1 cellular context compared by ENCODE assay signal in the genomic region with DNA sequence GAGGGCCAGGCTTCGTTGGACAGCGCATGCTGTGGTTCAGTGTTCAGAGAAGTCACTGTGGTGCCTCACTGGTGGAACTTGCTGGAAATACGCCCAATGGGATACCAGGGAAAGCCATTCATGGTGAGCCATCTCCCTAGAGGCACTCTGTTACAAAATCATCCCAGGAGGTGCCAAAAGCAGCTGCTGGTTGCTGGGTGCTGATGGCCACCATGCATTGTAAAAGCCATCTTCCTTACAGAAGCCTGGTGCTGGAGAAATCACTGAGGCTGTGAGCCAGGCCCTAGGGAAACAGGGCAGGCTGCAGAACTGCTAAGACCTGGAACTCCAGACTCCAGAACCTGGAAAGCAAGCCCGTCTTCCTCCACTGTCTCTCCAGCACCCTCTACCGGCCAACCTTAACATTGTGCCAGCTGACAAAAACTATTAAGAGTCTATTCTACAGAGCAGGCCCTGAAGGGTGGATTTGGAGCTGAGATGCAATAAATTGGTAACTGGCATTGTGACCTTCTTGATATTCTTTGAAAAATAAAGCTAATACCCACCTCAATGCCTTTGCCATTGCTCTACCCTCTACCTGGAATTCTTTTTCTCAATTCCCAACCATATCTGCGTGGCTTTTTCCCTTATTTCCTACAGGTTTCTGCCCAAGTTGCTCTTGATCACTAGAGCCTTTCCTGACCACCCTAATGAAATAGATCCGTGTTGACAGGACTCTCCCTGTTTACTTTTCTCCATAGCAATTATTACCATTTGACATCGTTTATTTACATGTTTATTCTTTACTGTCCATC.
TF ChIP-seq lines count a peak whose summit lies in the region.

No MANE protein-coding gene starts in this region.

TF ChIP-seq in H1, 55 proteins besides CTCF, POLR2A, EP300 and RAD21:
- no peak for TF ChIP-seq SAP30 (IDR thresholded peaks at IDR 0.05; ENCODE audit: insufficient read depth, insufficient replicate concordance, low read length)
- TF ChIP-seq HDAC6 (IDR thresholded peaks at IDR 0.05; ENCODE audit: low read depth, low read length), result no peak
- TF ChIP-seq CBX5 (IDR thresholded peaks at IDR 0.05; ENCODE audit: low read depth, low read length), result no peak
- no peak for TF ChIP-seq RBBP5 (IDR thresholded peaks at IDR 0.05; ENCODE audit: borderline replicate concordance, low read depth, low read length)
- no peak for TF ChIP-seq PHF8 (conservative IDR thresholded peaks at IDR 0.05; ENCODE audit: low read depth, low read length)
- TF ChIP-seq SP2 (IDR thresholded peaks at IDR 0.05; ENCODE audit: low read length), result no peak
- no peak for TF ChIP-seq MAFK (IDR thresholded peaks at IDR 0.05; ENCODE audit: low read depth, low read length)
- TF ChIP-seq, protein P1, sequence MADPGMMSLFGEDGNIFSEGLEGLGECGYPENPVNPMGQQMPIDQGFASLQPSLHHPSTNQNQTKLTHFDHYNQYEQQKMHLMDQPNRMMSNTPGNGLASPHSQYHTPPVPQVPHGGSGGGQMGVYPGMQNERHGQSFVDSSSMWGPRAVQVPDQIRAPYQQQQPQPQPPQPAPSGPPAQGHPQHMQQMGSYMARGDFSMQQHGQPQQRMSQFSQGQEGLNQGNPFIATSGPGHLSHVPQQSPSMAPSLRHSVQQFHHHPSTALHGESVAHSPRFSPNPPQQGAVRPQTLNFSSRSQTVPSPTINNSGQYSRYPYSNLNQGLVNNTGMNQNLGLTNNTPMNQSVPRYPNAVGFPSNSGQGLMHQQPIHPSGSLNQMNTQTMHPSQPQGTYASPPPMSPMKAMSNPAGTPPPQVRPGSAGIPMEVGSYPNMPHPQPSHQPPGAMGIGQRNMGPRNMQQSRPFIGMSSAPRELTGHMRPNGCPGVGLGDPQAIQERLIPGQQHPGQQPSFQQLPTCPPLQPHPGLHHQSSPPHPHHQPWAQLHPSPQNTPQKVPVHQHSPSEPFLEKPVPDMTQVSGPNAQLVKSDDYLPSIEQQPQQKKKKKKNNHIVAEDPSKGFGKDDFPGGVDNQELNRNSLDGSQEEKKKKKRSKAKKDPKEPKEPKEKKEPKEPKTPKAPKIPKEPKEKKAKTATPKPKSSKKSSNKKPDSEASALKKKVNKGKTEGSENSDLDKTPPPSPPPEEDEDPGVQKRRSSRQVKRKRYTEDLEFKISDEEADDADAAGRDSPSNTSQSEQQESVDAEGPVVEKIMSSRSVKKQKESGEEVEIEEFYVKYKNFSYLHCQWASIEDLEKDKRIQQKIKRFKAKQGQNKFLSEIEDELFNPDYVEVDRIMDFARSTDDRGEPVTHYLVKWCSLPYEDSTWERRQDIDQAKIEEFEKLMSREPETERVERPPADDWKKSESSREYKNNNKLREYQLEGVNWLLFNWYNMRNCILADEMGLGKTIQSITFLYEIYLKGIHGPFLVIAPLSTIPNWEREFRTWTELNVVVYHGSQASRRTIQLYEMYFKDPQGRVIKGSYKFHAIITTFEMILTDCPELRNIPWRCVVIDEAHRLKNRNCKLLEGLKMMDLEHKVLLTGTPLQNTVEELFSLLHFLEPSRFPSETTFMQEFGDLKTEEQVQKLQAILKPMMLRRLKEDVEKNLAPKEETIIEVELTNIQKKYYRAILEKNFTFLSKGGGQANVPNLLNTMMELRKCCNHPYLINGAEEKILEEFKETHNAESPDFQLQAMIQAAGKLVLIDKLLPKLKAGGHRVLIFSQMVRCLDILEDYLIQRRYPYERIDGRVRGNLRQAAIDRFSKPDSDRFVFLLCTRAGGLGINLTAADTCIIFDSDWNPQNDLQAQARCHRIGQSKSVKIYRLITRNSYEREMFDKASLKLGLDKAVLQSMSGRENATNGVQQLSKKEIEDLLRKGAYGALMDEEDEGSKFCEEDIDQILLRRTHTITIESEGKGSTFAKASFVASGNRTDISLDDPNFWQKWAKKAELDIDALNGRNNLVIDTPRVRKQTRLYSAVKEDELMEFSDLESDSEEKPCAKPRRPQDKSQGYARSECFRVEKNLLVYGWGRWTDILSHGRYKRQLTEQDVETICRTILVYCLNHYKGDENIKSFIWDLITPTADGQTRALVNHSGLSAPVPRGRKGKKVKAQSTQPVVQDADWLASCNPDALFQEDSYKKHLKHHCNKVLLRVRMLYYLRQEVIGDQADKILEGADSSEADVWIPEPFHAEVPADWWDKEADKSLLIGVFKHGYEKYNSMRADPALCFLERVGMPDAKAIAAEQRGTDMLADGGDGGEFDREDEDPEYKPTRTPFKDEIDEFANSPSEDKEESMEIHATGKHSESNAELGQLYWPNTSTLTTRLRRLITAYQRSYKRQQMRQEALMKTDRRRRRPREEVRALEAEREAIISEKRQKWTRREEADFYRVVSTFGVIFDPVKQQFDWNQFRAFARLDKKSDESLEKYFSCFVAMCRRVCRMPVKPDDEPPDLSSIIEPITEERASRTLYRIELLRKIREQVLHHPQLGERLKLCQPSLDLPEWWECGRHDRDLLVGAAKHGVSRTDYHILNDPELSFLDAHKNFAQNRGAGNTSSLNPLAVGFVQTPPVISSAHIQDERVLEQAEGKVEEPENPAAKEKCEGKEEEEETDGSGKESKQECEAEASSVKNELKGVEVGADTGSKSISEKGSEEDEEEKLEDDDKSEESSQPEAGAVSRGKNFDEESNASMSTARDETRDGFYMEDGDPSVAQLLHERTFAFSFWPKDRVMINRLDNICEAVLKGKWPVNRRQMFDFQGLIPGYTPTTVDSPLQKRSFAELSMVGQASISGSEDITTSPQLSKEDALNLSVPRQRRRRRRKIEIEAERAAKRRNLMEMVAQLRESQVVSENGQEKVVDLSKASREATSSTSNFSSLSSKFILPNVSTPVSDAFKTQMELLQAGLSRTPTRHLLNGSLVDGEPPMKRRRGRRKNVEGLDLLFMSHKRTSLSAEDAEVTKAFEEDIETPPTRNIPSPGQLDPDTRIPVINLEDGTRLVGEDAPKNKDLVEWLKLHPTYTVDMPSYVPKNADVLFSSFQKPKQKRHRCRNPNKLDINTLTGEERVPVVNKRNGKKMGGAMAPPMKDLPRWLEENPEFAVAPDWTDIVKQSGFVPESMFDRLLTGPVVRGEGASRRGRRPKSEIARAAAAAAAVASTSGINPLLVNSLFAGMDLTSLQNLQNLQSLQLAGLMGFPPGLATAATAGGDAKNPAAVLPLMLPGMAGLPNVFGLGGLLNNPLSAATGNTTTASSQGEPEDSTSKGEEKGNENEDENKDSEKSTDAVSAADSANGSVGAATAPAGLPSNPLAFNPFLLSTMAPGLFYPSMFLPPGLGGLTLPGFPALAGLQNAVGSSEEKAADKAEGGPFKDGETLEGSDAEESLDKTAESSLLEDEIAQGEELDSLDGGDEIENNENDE (IDR thresholded peaks at IDR 0.05; ENCODE audit: insufficient replicate concordance, low read length), result no peak
- TF ChIP-seq GABPA (IDR thresholded peaks at IDR 0.05; ENCODE audit: borderline replicate concordance, insufficient read depth, low read length), result no peak
- no peak for TF ChIP-seq CHD2 (IDR thresholded peaks at IDR 0.05; ENCODE audit: low read length)
- no peak for TF ChIP-seq RFX5 (IDR thresholded peaks at IDR 0.05; ENCODE audit: borderline replicate concordance, low read depth, low read length)
- TF ChIP-seq, protein P2, sequence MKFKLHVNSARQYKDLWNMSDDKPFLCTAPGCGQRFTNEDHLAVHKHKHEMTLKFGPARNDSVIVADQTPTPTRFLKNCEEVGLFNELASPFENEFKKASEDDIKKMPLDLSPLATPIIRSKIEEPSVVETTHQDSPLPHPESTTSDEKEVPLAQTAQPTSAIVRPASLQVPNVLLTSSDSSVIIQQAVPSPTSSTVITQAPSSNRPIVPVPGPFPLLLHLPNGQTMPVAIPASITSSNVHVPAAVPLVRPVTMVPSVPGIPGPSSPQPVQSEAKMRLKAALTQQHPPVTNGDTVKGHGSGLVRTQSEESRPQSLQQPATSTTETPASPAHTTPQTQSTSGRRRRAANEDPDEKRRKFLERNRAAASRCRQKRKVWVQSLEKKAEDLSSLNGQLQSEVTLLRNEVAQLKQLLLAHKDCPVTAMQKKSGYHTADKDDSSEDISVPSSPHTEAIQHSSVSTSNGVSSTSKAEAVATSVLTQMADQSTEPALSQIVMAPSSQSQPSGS (IDR thresholded peaks at IDR 0.05; ENCODE audit: low read length), result no peak
- TF ChIP-seq NANOG (IDR thresholded peaks at IDR 0.05; ENCODE audit: insufficient read depth, low read depth, low read length, poor library complexity, severe bottlenecking), result no peak
